1 cellular context compared by ENCODE assay signal in the genomic region with DNA sequence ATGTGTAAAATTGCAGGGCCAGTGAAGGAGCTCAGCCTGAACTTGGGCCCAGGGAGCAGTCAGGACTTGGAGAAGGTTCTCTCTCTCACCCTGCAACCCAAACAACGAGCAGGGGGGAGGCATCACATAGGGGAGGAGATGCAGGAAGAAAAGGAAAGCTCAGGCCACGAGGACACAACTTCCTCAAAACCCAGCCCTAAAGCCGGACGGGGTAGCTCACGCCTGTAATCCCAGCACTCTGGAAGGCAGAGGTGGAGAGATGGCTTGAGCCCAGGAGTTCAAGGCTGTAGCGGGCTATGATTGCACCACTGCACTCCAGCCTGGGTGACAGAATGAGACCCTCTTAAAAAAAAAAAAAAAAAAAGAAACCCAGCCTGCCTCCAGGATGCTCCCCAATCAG.
TF ChIP-seq lines count a peak whose summit lies in the region.

No MANE protein-coding gene starts in this region.

TF ChIP-seq in H1, 55 proteins besides CTCF, POLR2A, EP300 and RAD21:
- TF ChIP-seq GABPA (IDR thresholded peaks at IDR 0.05; ENCODE audit: borderline replicate concordance, insufficient read depth, low read length) (no peak), E2F6 (IDR thresholded peaks at IDR 0.05) (no peak), SAP30 (IDR thresholded peaks at IDR 0.05; ENCODE audit: insufficient read depth, insufficient replicate concordance, low read length) (no peak), FOSL1 (IDR thresholded peaks at IDR 0.05; ENCODE audit: insufficient read depth, low read depth, low read length) (no peak), TEAD4 (IDR thresholded peaks at IDR 0.05; ENCODE audit: low read depth, low read length) (no peak), BACH1 (IDR thresholded peaks at IDR 0.05; ENCODE audit: low read length) (no peak), CEBPB (IDR thresholded peaks at IDR 0.05; ENCODE audit: low read depth, low read length) (no peak), POLR2AphosphoS5 (IDR thresholded peaks at IDR 0.05; ENCODE audit: low read depth, low read length) (no peak), SP1 (IDR thresholded peaks at IDR 0.05; ENCODE audit: low read depth, low read length) (no peak), SP2 (IDR thresholded peaks at IDR 0.05; ENCODE audit: low read length) (no peak), RXRA (IDR thresholded peaks at IDR 0.05; ENCODE audit: insufficient read depth, low read depth, low read length) (no peak), HDAC2 (IDR thresholded peaks at IDR 0.05; ENCODE audit: borderline replicate concordance in 1 of 2, low read depth in 2 of 2, low read length in 2 of 2) (no peak), EZH2 (IDR thresholded peaks at IDR 0.05; ENCODE audit: low read depth, low read length, severe bottlenecking) (no peak), JUN (IDR thresholded peaks at IDR 0.05; ENCODE audit: low read depth, low read length) (no peak), POU5F1 (IDR thresholded peaks at IDR 0.05; ENCODE audit: low read depth, low read length) (no peak), KDM5A (IDR thresholded peaks at IDR 0.05; ENCODE audit: low read length) (no peak), HDAC6 (IDR thresholded peaks at IDR 0.05; ENCODE audit: low read depth, low read length) (no peak), ZNF274 (IDR thresholded peaks at IDR 0.05; ENCODE audit: borderline replicate concordance, extremely low read depth, low read length) (no peak)
- TF ChIP-seq, protein P1, sequence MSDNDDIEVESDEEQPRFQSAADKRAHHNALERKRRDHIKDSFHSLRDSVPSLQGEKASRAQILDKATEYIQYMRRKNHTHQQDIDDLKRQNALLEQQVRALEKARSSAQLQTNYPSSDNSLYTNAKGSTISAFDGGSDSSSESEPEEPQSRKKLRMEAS (IDR thresholded peaks at IDR 0.05): no peak
